In genomic region chr22:39437836-39438704, GRCh38 we compare ENCODE assay signal across 11 cellular contexts. TPM values are rescaled to one million over a fixed set of nuclear protein-coding genes. Genes with fewer than 3 reads are reported as not detected.
DNase-seq lines count a peak whose midpoint lies in the region; ATAC-seq and TF ChIP-seq lines count a peak whose summit lies in the region.
"Had no signal": no experiment of that assay in that cellular context is flagged by ENCODE, and none has a peak within 500 bp of the region (broad histone marks: within the 10 kb centered on the region; RNA-seq: fewer than 3 reads in every experiment).

No MANE protein-coding gene starts in this region.

- TF ChIP-seq EP300 in upper lobe of left lung (IDR thresholded peaks at IDR 0.05), result no peak

- H3K27ac ChIP-seq in mammary epithelial cell (ENCODE audit: insufficient read depth, low read depth, low read length) (no peak overlapping the region), mucosa of rectum (ENCODE audit: low read depth in 2 of 2, low read length in 2 of 2) (peak overlapping the region in 1 of 2 donors; percentile 56), upper lobe of left lung (peak overlapping the region in 3 of 4 donors; percentile 26 to 36 (median 27))

- peak overlapping the region; percentile 11 for H3K27ac Mint-ChIP-seq in activated CD8-positive, alpha-beta T cell treated with anti-CD3 and anti-CD28 coated beads, Interleukin-2, amount 10 ng/mL, durations not matched to agents 7 days and 5 days
- no peak overlapping the region for H3K27ac Mint-ChIP-seq in activated CD8-positive, alpha-beta T cell treated with anti-CD3 and anti-CD28 coated beads for 36 hours
- H3K27ac Mint-ChIP-seq: stimulated activated effector memory CD8-positive, alpha-beta T cell treated with anti-CD3 and anti-CD28 coated beads, Interleukin-12 subunit alpha, Interleukin-12 subunit beta, amount 100 ng/mL, for 72 hours; T-helper 2 cell treated with Interferon-gamma antibody and Interleukin-4, amounts not matched to agents 5 μg/mL and 100 μg/mL, for 36 hours had no signal

- peaks cover 27% of the 10 kb centered on the region for H3K4me1 Mint-ChIP-seq in activated CD8-positive, alpha-beta T cell treated with anti-CD3 and anti-CD28 coated beads, Interleukin-2, amount 10 ng/mL, durations not matched to agents 7 days and 5 days (ENCODE audit: low read depth)
- peaks cover 13% of the 10 kb centered on the region for H3K4me1 Mint-ChIP-seq in activated CD8-positive, alpha-beta T cell treated with anti-CD3 and anti-CD28 coated beads for 36 hours (ENCODE audit: low read depth)
- H3K4me1 Mint-ChIP-seq: stimulated activated effector memory CD8-positive, alpha-beta T cell treated with anti-CD3 and anti-CD28 coated beads, Interleukin-12 subunit alpha, Interleukin-12 subunit beta, amount 100 ng/mL, for 72 hours had no signal

- no peak for TF ChIP-seq CTCF in activated CD8-positive, alpha-beta T cell treated with anti-CD3 and anti-CD28 coated beads for 36 hours (IDR thresholded peaks at IDR 0.05)
- TF ChIP-seq CTCF in mammary epithelial cell (conservative IDR thresholded peaks at IDR 0.05 in 1 of 2, IDR thresholded peaks at IDR 0.05 in 1 of 2; ENCODE audit: extremely low read depth in 1 of 2, insufficient read depth in 1 of 2, low read depth in 1 of 2, low read length in 2 of 2), result no peak
- no peak for TF ChIP-seq CTCF in upper lobe of left lung (IDR thresholded peaks at IDR 0.05)

- H3K4me2 ChIP-seq in mammary epithelial cell (ENCODE audit: insufficient read depth, low read depth, low read length), result no peak overlapping the region

- peak; percentile 34 for ATAC-seq in activated CD8-positive, alpha-beta T cell treated with anti-CD3 and anti-CD28 coated beads, Interleukin-2, amount 10 ng/mL, durations not matched to agents 7 days and 5 days
- ATAC-seq in activated CD8-positive, alpha-beta T cell treated with anti-CD3 and anti-CD28 coated beads for 36 hours, result no peak
- ATAC-seq in upper lobe of left lung (ENCODE audit: low FRiP score in 2 of 2) (no peak), GM21367 (IDR thresholded peaks at IDR 0.05; ENCODE audit: unreplicated experiment) (no peak)

- H3K79me2 ChIP-seq in mammary epithelial cell (ENCODE audit: insufficient read depth, low read length), result no peaks in the 10 kb centered on the region

- CTCF ChIA-PET in activated CD8-positive, alpha-beta T cell treated with anti-CD3 and anti-CD28 coated beads, Interleukin-2, amount 10 ng/mL, durations not matched to agents 7 days and 5 days (lab: Charles Lee), result interaction anchor here (1.0 to 2.8 kb wide), 8 partner anchors 9 to 91 kb away, joined by 3 to 17 read pairs (median 6); partner anchors contain the start of gene TAB1
- CTCF ChIA-PET in activated CD8-positive, alpha-beta T cell treated with anti-CD3 and anti-CD28 coated beads for 36 hours (lab: Charles Lee), result interaction anchor here (0.6 to 2.2 kb wide), 8 partner anchors 22 to 894 kb away, joined by 3 to 5 read pairs (median 3); no protein-coding TSS in a partner anchor
- CTCF ChIA-PET in mammary epithelial cell (lab: Charles Lee; ENCODE audit: low non-redundant PET), result no interaction called here

- H3K36me3 ChIP-seq in mammary epithelial cell (ENCODE audit: insufficient read depth, low read length) (no peaks in the 10 kb centered on the region), mucosa of rectum (ENCODE audit: control insufficient read depth in 2 of 2, insufficient read depth in 2 of 2, low read length in 2 of 2) (peaks cover 2 to 3% of the 10 kb centered on the region in 2 donors), upper lobe of left lung (peaks cover 0 to 5% (median 2%) of the 10 kb centered on the region in 4 donors)

- H3K9ac ChIP-seq in mammary epithelial cell (ENCODE audit: insufficient read depth, low read length) (no peak overlapping the region), mucosa of rectum (ENCODE audit: low read depth in 1 of 2, low read length in 2 of 2) (peak overlapping the region; percentile 47 to 59)

- H3K4me1 ChIP-seq in mammary epithelial cell (ENCODE audit: insufficient read depth, low read length) (peaks cover 5% of the 10 kb centered on the region), mucosa of rectum (ENCODE audit: control insufficient read depth in 2 of 2, insufficient read depth in 2 of 2, low read length in 2 of 2) (peaks cover 6 to 8% of the 10 kb centered on the region in 2 donors), upper lobe of left lung (peaks cover 12 to 22% (median 13%) of the 10 kb centered on the region in 4 donors)

- BruUV-seq in mammary epithelial cell (replicated peaks; lab: Mats Ljungman, UMichigan), result no TSS peak

- no peak overlapping the region for H3K4me3 Mint-ChIP-seq in activated CD8-positive, alpha-beta T cell treated with anti-CD3 and anti-CD28 coated beads, Interleukin-2, amount 10 ng/mL, durations not matched to agents 7 days and 5 days
- no peak overlapping the region for H3K4me3 Mint-ChIP-seq in activated CD8-positive, alpha-beta T cell treated with anti-CD3 and anti-CD28 coated beads for 36 hours
- H3K4me3 Mint-ChIP-seq: stimulated activated effector memory CD8-positive, alpha-beta T cell treated with anti-CD3 and anti-CD28 coated beads, Interleukin-12 subunit alpha, Interleukin-12 subunit beta, amount 100 ng/mL, for 72 hours; T-helper 2 cell treated with Interferon-gamma antibody and Interleukin-4, amounts not matched to agents 5 μg/mL and 100 μg/mL, for 36 hours had no signal

- POLR2A ChIA-PET in activated CD8-positive, alpha-beta T cell treated with anti-CD3 and anti-CD28 coated beads, Interleukin-2, amount 10 ng/mL, durations not matched to agents 7 days and 5 days (lab: Charles Lee), result no interaction called here
- POLR2A ChIA-PET in activated CD8-positive, alpha-beta T cell treated with anti-CD3 and anti-CD28 coated beads for 36 hours (lab: Charles Lee), result interaction anchor here (0.7 to 1.5 kb wide), 2 partner anchors 29 to 121 kb away, joined by 3 to 6 read pairs; no protein-coding TSS in a partner anchor

- no peaks in the 10 kb centered on the region for H4K20me1 ChIP-seq in mammary epithelial cell (ENCODE audit: insufficient read depth, low read length)

- H3K27me3 ChIP-seq in mammary epithelial cell (ENCODE audit: insufficient read depth, low read length), result no peaks in the 10 kb centered on the region
- H3K27me3 ChIP-seq in mucosa of rectum (ENCODE audit: control insufficient read depth in 2 of 2, insufficient read depth in 2 of 2, low read length in 2 of 2), result peaks cover 2 to 3% of the 10 kb centered on the region in 2 donors
- H3K27me3 ChIP-seq in upper lobe of left lung, result no peaks in the 10 kb centered on the region
- H3K27me3 ChIP-seq: foreskin keratinocyte had no signal

- DNase-seq in activated CD8-positive, alpha-beta T cell treated with anti-CD3 and anti-CD28 coated beads, Interleukin-2, amount 10 ng/mL, durations not matched to agents 7 days and 5 days, result no peak
- DNase-seq in activated CD8-positive, alpha-beta T cell treated with anti-CD3 and anti-CD28 coated beads for 36 hours, result no peak
- DNase-seq in mammary epithelial cell, result no peak
- DNase-seq in upper lobe of left lung, result no peak
- no peak for DNase-seq in activated CD8-positive, alpha-beta memory T cell treated with anti-CD3 and anti-CD28 coated beads, Interleukin-2, amount 50 U/mL, for 48 hours
- DNase-seq in activated CD8-positive, alpha-beta memory T cell treated with anti-CD3 and anti-CD28 coated beads for 24 hours, result no peak

- intact Hi-C loops in activated CD8-positive, alpha-beta T cell treated with anti-CD3 and anti-CD28 coated beads for 36 hours (cut with micrococcal nuclease), result no loop called here
- intact Hi-C loops in mammary epithelial cell (cut with micrococcal nuclease), result no loop called here

- no peak for TF ChIP-seq POLR2A in upper lobe of left lung (IDR thresholded peaks at IDR 0.05)

- 70% methylated on average over 11 of the region's 15 CpGs for WGBS in mammary epithelial cell (ENCODE audit: low coverage, missing lambda C conversion rate)
- 45 to 52% methylated on average over 10 to 15 of the region's 15 CpGs for WGBS in upper lobe of left lung, 2 donors

- peaks cover 9% of the 10 kb centered on the region for H3K27me3 Mint-ChIP-seq in activated CD8-positive, alpha-beta T cell treated with anti-CD3 and anti-CD28 coated beads, Interleukin-2, amount 10 ng/mL, durations not matched to agents 7 days and 5 days (ENCODE audit: low read depth)
- H3K27me3 Mint-ChIP-seq in activated CD8-positive, alpha-beta T cell treated with anti-CD3 and anti-CD28 coated beads for 36 hours, result peaks cover 10% of the 10 kb centered on the region

- H3K4me3 ChIP-seq in mammary epithelial cell (replicated peaks in 1 of 3; ENCODE audit: insufficient read depth in 1 of 3, low read depth in 2 of 3, low read length in 3 of 3) (no peak overlapping the region), mucosa of rectum (ENCODE audit: low read length in 2 of 2) (peak overlapping the region; percentile 44 to 62), upper lobe of left lung (peak overlapping the region in 1 of 4 donors; percentile 25)

- H2AFZ ChIP-seq in mammary epithelial cell (ENCODE audit: low read depth, low read length), result peak overlapping the region; percentile 79

- H3K36me3 Mint-ChIP-seq in activated CD8-positive, alpha-beta T cell treated with anti-CD3 and anti-CD28 coated beads, Interleukin-2, amount 10 ng/mL, durations not matched to agents 7 days and 5 days (ENCODE audit: low read depth), result no peaks in the 10 kb centered on the region
- H3K36me3 Mint-ChIP-seq in activated CD8-positive, alpha-beta T cell treated with anti-CD3 and anti-CD28 coated beads for 36 hours (ENCODE audit: low read depth), result no peaks in the 10 kb centered on the region

- dilution Hi-C loops in mammary epithelial cell (cut with HindIII; ENCODE audit: low sequenced_read_pairs), result no loop called here

- in situ Hi-C loops in mammary epithelial cell (cut with MboI; ENCODE audit: low sequenced_read_pairs in 2 of 2), result no loop called here

- no peaks in the 10 kb centered on the region for H3K9me3 Mint-ChIP-seq in activated CD8-positive, alpha-beta T cell treated with anti-CD3 and anti-CD28 coated beads, Interleukin-2, amount 10 ng/mL, durations not matched to agents 7 days and 5 days (ENCODE audit: insufficient read depth)
- H3K9me3 Mint-ChIP-seq in activated CD8-positive, alpha-beta T cell treated with anti-CD3 and anti-CD28 coated beads for 36 hours, result no peaks in the 10 kb centered on the region
- H3K9me3 Mint-ChIP-seq: stimulated activated effector memory CD8-positive, alpha-beta T cell treated with anti-CD3 and anti-CD28 coated beads, Interleukin-12 subunit alpha, Interleukin-12 subunit beta, amount 100 ng/mL, for 72 hours; T-helper 2 cell treated with Interferon-gamma antibody and Interleukin-4, amounts not matched to agents 5 μg/mL and 100 μg/mL, for 36 hours had no signal

- H3K9me3 ChIP-seq in mammary epithelial cell (replicated peaks; ENCODE audit: insufficient read depth, low read length), result no peaks in the 10 kb centered on the region
- H3K9me3 ChIP-seq in mucosa of rectum (ENCODE audit: control insufficient read depth in 2 of 2, low read length in 2 of 2), result no peaks in the 10 kb centered on the region
- H3K9me3 ChIP-seq in upper lobe of left lung, result no peaks in the 10 kb centered on the region

RNA-seq across cellular contexts. Expression of gene MGAT3, which starts 18.7 kb away (rescaled TPM):
- 10 to 100 TPM in 1 of 2 experiments, 1 to 10 TPM in 1; 9.1 to 10.0 TPM for total RNA-seq in activated CD8-positive, alpha-beta T cell treated with anti-CD3 and anti-CD28 coated beads, Interleukin-2, amount 10 ng/mL, durations not matched to agents 7 days and 5 days
- total RNA-seq in activated CD8-positive, alpha-beta T cell treated with anti-CD3 and anti-CD28 coated beads for 36 hours, result 1 to 10 TPM in 1 of 2 experiments, under 1 TPM in 1; 0.90 to 1.9 TPM
- total RNA-seq in mammary epithelial cell, result under 1 TPM in 1 of 2 donors, not detected in 1; under 0.01 TPM
- polyA plus RNA-seq in mammary epithelial cell, result not detected
- not detected for polyA minus RNA-seq in mammary epithelial cell
- total RNA-seq in upper lobe of left lung, result 10 to 100 TPM in 5 of 6 donors, 1 to 10 TPM in 1; 5.2 to 45.0 (median 26.0) TPM
- total RNA-seq: foreskin keratinocyte had no signal
- polyA plus RNA-seq: foreskin keratinocyte had no signal

RNA-seq across cellular contexts. Expression of gene TAB1, which starts 38.5 kb away (rescaled TPM):
- 10 to 100 TPM; 27.0 to 28.5 TPM for total RNA-seq in activated CD8-positive, alpha-beta T cell treated with anti-CD3 and anti-CD28 coated beads, Interleukin-2, amount 10 ng/mL, durations not matched to agents 7 days and 5 days
- total RNA-seq in activated CD8-positive, alpha-beta T cell treated with anti-CD3 and anti-CD28 coated beads for 36 hours, result 10 to 100 TPM; 21.6 to 22.8 TPM
- total RNA-seq in mammary epithelial cell, result 10 to 100 TPM; 14.7 to 17.8 TPM
- 16.0 TPM for polyA plus RNA-seq in mammary epithelial cell
- 7.5 TPM for polyA minus RNA-seq in mammary epithelial cell
- 10 to 100 TPM; 15.4 to 34.6 (median 25.9) TPM for total RNA-seq in upper lobe of left lung

Comparison
In these comparisons a context has a peak if more than half of its experiments do, and no peak if none do; other contexts are left out.
1. H3K4me3 ChIP-seq: peak in mucosa of rectum (2 of 2); none in mammary epithelial cell (0 of 3).